In the genomic region with DNA sequence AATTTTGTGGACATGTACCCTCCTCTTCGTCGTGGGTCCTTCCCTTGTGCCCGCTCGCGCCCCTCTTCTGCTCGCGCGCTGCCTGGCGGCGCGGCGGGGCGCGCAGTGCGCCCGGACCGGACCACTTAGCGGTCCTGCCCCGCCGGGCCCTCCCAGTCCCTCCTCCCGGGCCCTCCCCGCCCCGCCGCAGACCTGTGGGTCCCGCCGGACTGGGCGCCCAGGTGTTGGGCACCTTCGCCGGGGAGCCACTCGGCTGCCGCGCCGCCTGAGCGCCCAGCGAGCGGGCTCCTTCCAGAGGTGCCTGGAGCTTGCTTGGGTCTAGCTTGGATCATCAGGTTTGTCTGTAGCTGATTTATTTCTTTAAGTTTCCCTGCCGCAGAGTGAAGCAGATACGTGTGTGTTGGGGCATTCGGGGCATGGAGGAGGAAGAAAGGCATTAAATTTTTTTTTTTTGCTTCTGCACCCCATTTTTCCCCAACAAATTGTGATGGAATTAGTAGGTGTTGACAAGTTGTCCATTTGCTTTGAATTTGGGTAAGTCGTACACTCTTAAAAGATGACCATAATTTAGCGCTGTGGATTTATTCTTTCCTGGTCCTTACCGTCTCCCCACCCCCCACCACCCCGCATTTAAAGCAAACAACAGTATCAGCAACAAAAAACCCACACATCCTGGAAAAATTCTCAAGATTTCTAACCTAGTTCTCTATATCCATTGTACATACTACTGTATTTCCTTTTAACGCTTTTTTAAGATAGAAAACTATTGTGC, we compare ENCODE assay signal across 8 cellular contexts. TPM values are rescaled to one million over a fixed set of nuclear protein-coding genes. Genes with fewer than 3 reads are reported as not detected.
A peak's percentile ranks its signal among the peaks of the same experiment; 100 is the strongest.
DNase-seq lines count a peak whose midpoint lies in the region; ATAC-seq and TF ChIP-seq lines count a peak whose summit lies in the region.

No MANE protein-coding gene starts in this region.

- peaks cover 6 to 59% (median 12%) of the 10 kb centered on the region in 3 donors for H3K4me1 ChIP-seq in esophagus squamous epithelium

- H3K4me3 ChIP-seq in esophagus squamous epithelium = peak overlapping the region; percentile 86 to 98 (median 91)

- peak overlapping the region; percentile 88 for H3K4me3 Mint-ChIP-seq in activated T-cell treated with anti-CD3 and anti-CD28 coated beads, Interleukin-2, amount 50 U/mL, for 24 hours
- peak overlapping the region; percentile 94 for H3K4me3 Mint-ChIP-seq in natural killer cell

- no peaks in the 10 kb centered on the region for H3K9me3 Mint-ChIP-seq in activated T-cell treated with anti-CD3 and anti-CD28 coated beads, Interleukin-2, amount 50 U/mL, for 24 hours
- H3K9me3 Mint-ChIP-seq in natural killer cell = no peaks in the 10 kb centered on the region

- H3K36me3 ChIP-seq in esophagus squamous epithelium = no peaks in the 10 kb centered on the region

- peaks cover 12% of the 10 kb centered on the region for H3K36me3 Mint-ChIP-seq in activated T-cell treated with anti-CD3 and anti-CD28 coated beads, Interleukin-2, amount 50 U/mL, for 24 hours (ENCODE audit: low read depth)
- peaks cover 5% of the 10 kb centered on the region for H3K36me3 Mint-ChIP-seq in natural killer cell

- peak overlapping the region; percentile 92 for H3K27ac ChIP-seq in 22Rv1
- H3K27ac ChIP-seq in esophagus squamous epithelium = peak overlapping the region; percentile 97 to 99 (median 98)
- H3K27ac ChIP-seq in temporal lobe (ENCODE audit: low read depth, low read length) = peak overlapping the region; percentile 81

- intact Hi-C loops in esophagus squamous epithelium (cut with DNase I) (no loop called here), natural killer cell (cut with micrococcal nuclease) (loop anchor here (2.0 to 10.0 kb wide), 4 partner anchors 39 to 802 kb away; a partner anchor contains a TSS)

- no peak for TF ChIP-seq POLR2A in esophagus squamous epithelium (IDR thresholded peaks at IDR 0.05)

- no peak for TF ChIP-seq CTCF in 22Rv1 (IDR thresholded peaks at IDR 0.05)
- no peak for TF ChIP-seq CTCF in esophagus squamous epithelium (IDR thresholded peaks at IDR 0.05)
- TF ChIP-seq CTCF in natural killer cell (IDR thresholded peaks at IDR 0.05) = no peak

- 4 to 6% methylated on average over 8 of the region's 44 CpGs for WGBS in esophagus squamous epithelium, 2 donors

- H3K9me3 ChIP-seq in esophagus squamous epithelium = no peaks in the 10 kb centered on the region

- no peaks in the 10 kb centered on the region for H3K27me3 ChIP-seq in esophagus squamous epithelium

- H3K27me3 Mint-ChIP-seq in activated T-cell treated with anti-CD3 and anti-CD28 coated beads, Interleukin-2, amount 50 U/mL, for 24 hours = no peaks in the 10 kb centered on the region
- H3K27me3 Mint-ChIP-seq in natural killer cell (ENCODE audit: low read depth in 2 of 2) = no peaks in the 10 kb centered on the region

- DNase-seq in NCI-H2227 (lab: John Stamatoyannopoulos, UW; ENCODE audit: unreplicated experiment) = peak; percentile 74
- DNase-seq in activated T-cell treated with anti-CD3 and anti-CD28 coated beads, Interleukin-2, amount 50 U/mL, for 24 hours = no peak
- no peak for DNase-seq in esophagus squamous epithelium (lab: John Stamatoyannopoulos, UW)
- no peak for DNase-seq in natural killer cell

- ATAC-seq in GM18498 (IDR thresholded peaks at IDR 0.05; ENCODE audit: unreplicated experiment) (peak; percentile 33), HG02943 (IDR thresholded peaks at IDR 0.05; ENCODE audit: low read depth, unreplicated experiment) (peak; percentile 29), natural killer cell (peak; percentile 13 to 24 (median 22))

- H3K27ac Mint-ChIP-seq in activated T-cell treated with anti-CD3 and anti-CD28 coated beads, Interleukin-2, amount 50 U/mL, for 24 hours = peak overlapping the region; percentile 92
- H3K27ac Mint-ChIP-seq in natural killer cell = peak overlapping the region in 1 of 2 donors; percentile 100

- H3K4me1 Mint-ChIP-seq in activated T-cell treated with anti-CD3 and anti-CD28 coated beads, Interleukin-2, amount 50 U/mL, for 24 hours (ENCODE audit: low read depth) = peaks cover 11% of the 10 kb centered on the region
- peaks cover 12 to 22% of the 10 kb centered on the region in 2 donors for H3K4me1 Mint-ChIP-seq in natural killer cell

RNA-seq across cellular contexts. Expression of a gene that starts 0.9 kb away (rescaled TPM):
- 10 to 100 TPM; 40.1 to 56.4 (median 43.9) TPM for total RNA-seq in esophagus squamous epithelium
- total RNA-seq in natural killer cell = 10 to 100 TPM; 54.5 to 64.5 (median 63.7) TPM
- 23.1 TPM for total RNA-seq in temporal lobe
